8 cellular contexts compared by ENCODE assay signal in the genomic region with DNA sequence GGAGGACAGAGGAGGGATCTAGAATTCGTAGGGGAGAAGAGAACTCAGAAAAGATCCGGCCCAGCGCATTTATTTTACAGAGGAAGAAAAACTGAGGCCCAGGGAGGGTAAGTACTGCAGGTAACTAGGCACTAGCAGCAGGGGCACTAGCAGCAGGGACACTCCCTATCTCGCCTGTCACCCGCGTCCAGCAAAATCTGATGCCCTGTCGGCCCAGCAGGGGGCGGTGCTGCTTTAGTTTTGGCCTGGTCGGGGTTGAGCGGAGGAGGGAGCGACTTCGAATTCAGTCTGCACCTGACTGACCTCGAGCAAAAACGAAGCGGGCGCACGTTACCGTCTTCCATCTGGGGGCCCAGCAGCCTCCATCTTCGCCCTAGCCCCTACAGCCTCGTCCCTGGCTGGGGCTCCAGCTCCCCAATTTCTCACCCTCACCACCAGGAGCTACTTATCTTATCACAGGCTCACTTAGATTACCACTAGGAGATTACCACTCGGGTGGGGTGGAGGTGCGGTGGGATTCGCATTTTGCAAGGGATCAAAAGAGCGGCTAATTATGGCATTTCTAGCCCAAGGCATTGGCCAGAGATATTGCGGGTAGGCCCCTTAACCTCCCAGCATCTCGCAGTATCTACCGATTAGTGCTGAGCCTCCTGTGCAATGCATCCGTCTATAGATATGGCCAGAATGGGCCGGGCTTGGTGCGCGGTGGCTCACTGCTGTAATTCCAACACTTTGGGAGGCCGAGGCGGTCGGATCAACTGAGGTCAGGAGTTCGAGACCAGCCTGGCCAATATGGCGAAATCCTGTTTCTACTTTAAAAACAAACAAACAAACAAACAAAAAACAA. TPM values are rescaled to one million over a fixed set of nuclear protein-coding genes. Genes with fewer than 3 reads are reported as not detected.
A peak's percentile ranks its signal among the peaks of the same experiment; 100 is the strongest.
DNase-seq lines count a peak whose midpoint lies in the region; ATAC-seq, FAIRE-seq and TF ChIP-seq lines count a peak whose summit lies in the region.

No MANE protein-coding gene starts in this region.

- H3K27me3 ChIP-seq in BE2C (no peaks in the 10 kb centered on the region), HepG2 (ENCODE audit: control insufficient read depth in 1 of 2, insufficient read depth in 2 of 2, low read length in 2 of 2) (peaks cover 0 to 7% of the 10 kb centered on the region in 2 experiments; a peak in 3 of 5 replicates)

- POLR2A ChIA-PET in HepG2 (lab: Yijun Ruan, JAX): interaction anchor here (0.9 to 1.6 kb wide), 3 partner anchors 10 to 368 kb away, joined by 3 to 4 read pairs (median 3); partner anchors contain the start of gene KDM3A

- 42% methylated on average over 20 of the region's 36 CpGs for WGBS in HepG2 (ENCODE audit: low lambda C conversion rate)

- intact Hi-C loops in HepG2 (cut with micrococcal nuclease; ENCODE audit: unreplicated experiment): loop anchor here (5.0 kb wide), 1 partner anchor 46 kb away; no protein-coding TSS in a partner anchor

- no peak overlapping the region for H2AFZ ChIP-seq in HepG2 (ENCODE audit: low read length)

- no peaks in the 10 kb centered on the region for H4K20me1 ChIP-seq in HepG2 (ENCODE audit: insufficient read depth, low read length)

- no peak for TF ChIP-seq POLR2A in HepG2 (IDR thresholded peaks at IDR 0.05; ENCODE audit: insufficient read depth in 1 of 2, low read depth in 2 of 2, low read length in 2 of 2)

- H3K4me2 ChIP-seq in HepG2 (ENCODE audit: low read depth, low read length): peak overlapping the region; percentile 99

- ATAC-seq in GM19351 (IDR thresholded peaks at IDR 0.05; ENCODE audit: unreplicated experiment) (peak; percentile 92), HG03520 (IDR thresholded peaks at IDR 0.05; ENCODE audit: unreplicated experiment) (peak; percentile 97), HepG2 (peak; percentile 96)

- CTCF ChIA-PET in HepG2 (lab: Yijun Ruan, JAX; ENCODE audit: low intra/inter-chr PET ratio, low total read pairs): no interaction called here

- peak overlapping the region; percentile 48; the same call in 1 of the 2 replicates for H3K9ac ChIP-seq in HepG2 (ENCODE audit: insufficient read depth, low read depth, low read length)

- H3K79me2 ChIP-seq in HepG2 (ENCODE audit: insufficient read depth, low read length): no peaks in the 10 kb centered on the region

- FAIRE-seq in HepG2 (lab: Jason Lieb, UNC): peak; percentile 59

- H3K9me3 ChIP-seq in BE2C: no peaks in the 10 kb centered on the region
- no peaks in the 10 kb centered on the region for H3K9me3 ChIP-seq in HepG2 (ENCODE audit: low read length)

- in situ Hi-C loops in HepG2 (cut with HindIII; ENCODE audit: extremely low pct_ligation_motif_present, low pct_unique_long_range_greater_than_20kb): loop anchor here (25.0 kb wide), 1 partner anchor 129 kb away; the partner anchor contains the start of gene RGPD1

- H3K4me3 ChIP-seq in BE2C (ENCODE audit: low read depth, low read length): peak overlapping the region; percentile 44
- peak overlapping the region; percentile 67 to 81 (median 73) for H3K4me3 ChIP-seq in HepG2 (replicated peaks in 1 of 3; ENCODE audit: insufficient read depth in 1 of 3, low read depth in 2 of 3, low read length in 3 of 3)

- DNase-seq in BE2C (peak; percentile 73), NCI-H526 (lab: John Stamatoyannopoulos, UW) (peak; percentile 91 to 95), dermis blood vessel endothelial cell (peak; percentile 86), HepG2 (ENCODE audit: low spot score) (peak; percentile 87)
- peak; percentile 88 for DNase-seq in activated CD4-positive, alpha-beta T cell treated with anti-CD3 and anti-CD28 coated beads, Interleukin-2, amount 50 U/mL, for 1 hour
- peak; percentile 84 for DNase-seq in stimulated activated CD4-positive, alpha-beta T cell treated with anti-CD3 and anti-CD28 coated beads, Interleukin-2, amount 100 ng/mL, for 4 hours (ENCODE audit: low read depth)

- H3K36me3 ChIP-seq in BE2C (no peaks in the 10 kb centered on the region), HepG2 (replicated peaks in 1 of 2; ENCODE audit: control insufficient read depth in 1 of 2, insufficient read depth in 2 of 2, low read length in 2 of 2) (no peaks in the 10 kb centered on the region)

- TF ChIP-seq CTCF in BE2C (IDR thresholded peaks at IDR 0.05; ENCODE audit: low read depth, low read length): peak; percentile 63
- TF ChIP-seq CTCF in HepG2 (CRISPR knock-in tag; IDR thresholded peaks at IDR 0.05): peak; percentile 99

- H3K4me1 ChIP-seq in BE2C: no peaks in the 10 kb centered on the region
- H3K4me1 ChIP-seq in HepG2 (ENCODE audit: insufficient read depth, low read length): peaks cover 24% of the 10 kb centered on the region

- peak; percentile 99 for TF ChIP-seq RAD21 in HepG2 (CRISPR knock-in tag; IDR thresholded peaks at IDR 0.05)

- BruUV-seq in HepG2 (replicated peaks; lab: Mats Ljungman, UMichigan): no TSS peak

- H3K27ac ChIP-seq in HepG2 (ENCODE audit: extremely low read length, insufficient read depth, low read length): no peak overlapping the region

- no peak for TF ChIP-seq EP300 in HepG2 (IDR thresholded peaks at IDR 0.05; ENCODE audit: low read depth in 2 of 2, low read length in 2 of 2)
- no peak for TF ChIP-seq EP300 in HepG2 (CRISPR knock-in tag; IDR thresholded peaks at IDR 0.05; ENCODE audit: borderline replicate concordance)

TF ChIP-seq in HepG2, 621 proteins besides CTCF, POLR2A, EP300 and RAD21 (continues in another document):
- TF ChIP-seq ZKSCAN1 (IDR thresholded peaks at IDR 0.05; ENCODE audit: low read length): no peak
- TF ChIP-seq SATB2 (CRISPR knock-in tag; IDR thresholded peaks at IDR 0.05): no peak
- TF ChIP-seq SALL1 (CRISPR knock-in tag; IDR thresholded peaks at IDR 0.05): peak; percentile 74; the same call in 1 of the 2 replicates

RNA-seq across cellular contexts. Expression of gene CD8A, which starts 17.8 kb away (rescaled TPM):
- polyA plus RNA-seq in BE2C (2012; ENCODE audit: insufficient read depth, insufficient read length, low read depth): 0.51 TPM
- 0.05 TPM in 1 of 2 replicates, not detected in the other for total RNA-seq in dermis blood vessel endothelial cell
- total RNA-seq in HepG2 (2016; rRNA removed; fragmentation: Illumina TruSeq; extraction: Trizol): not detected in 2 replicates
- total RNA-seq in HepG2 (2016; cell fraction: cytosol; rRNA removed; fragmentation: Illumina TruSeq; extraction: Trizol; ENCODE audit: low read depth): not detected in 2 replicates
- 0.10 TPM in 1 of 2 replicates, not detected in the other for total RNA-seq in HepG2 (2016; cell fraction: insoluble cytoplasmic fraction; rRNA removed; fragmentation: Illumina TruSeq; extraction: Trizol)
- 0.06 TPM in 1 of 2 replicates, not detected in the other for total RNA-seq in HepG2 (2016; cell fraction: membrane; rRNA removed; fragmentation: Illumina TruSeq; extraction: Trizol)
- not detected in 2 replicates for total RNA-seq in HepG2 (2016; cell fraction: nucleus; rRNA removed; fragmentation: Illumina TruSeq; extraction: Trizol)
- polyA plus RNA-seq in HepG2 (2011; rRNA removed): 0.09 TPM in 2 replicates
- 0.05 and 0.09 TPM in 2 replicates for polyA plus RNA-seq in HepG2 (2011; cell fraction: cytosol; rRNA removed)
- polyA plus RNA-seq in HepG2 (2011; cell fraction: nucleus; rRNA removed): 0.09 and 0.13 TPM in 2 replicates
- 0.04 and 0.23 TPM in 2 replicates for polyA plus RNA-seq in HepG2 (2012)
- not detected in 2 replicates for polyA plus RNA-seq in HepG2 (2016; cell fraction: cytosol; fragmentation: Illumina TruSeq; extraction: Trizol; ENCODE audit: low read depth)
- polyA plus RNA-seq in HepG2 (2016; cell fraction: insoluble cytoplasmic fraction; fragmentation: Illumina TruSeq; extraction: Trizol; ENCODE audit: low read depth): 0.10 TPM in 1 of 2 replicates, not detected in the other
- polyA plus RNA-seq in HepG2 (2016; cell fraction: membrane; fragmentation: Illumina TruSeq; extraction: Trizol; ENCODE audit: low read depth): not detected in 2 replicates
- not detected in 2 replicates for polyA plus RNA-seq in HepG2 (2016; cell fraction: nucleus; fragmentation: Illumina TruSeq; extraction: Trizol; ENCODE audit: insufficient read depth, low read depth)
- polyA minus RNA-seq in HepG2 (2011; rRNA and poly(A)+ RNA removed; ENCODE audit: low replicate concordance): not detected in 2 replicates
- not detected in 2 replicates for polyA minus RNA-seq in HepG2 (2011; cell fraction: cytosol; rRNA and poly(A)+ RNA removed)
- polyA minus RNA-seq in HepG2 (2011; cell fraction: nucleus; rRNA and poly(A)+ RNA removed): not detected in 2 replicates

RNA-seq across cellular contexts. Expression of gene CD8B, which starts 53.1 kb away (rescaled TPM):
- not detected for polyA plus RNA-seq in BE2C (2012; ENCODE audit: insufficient read depth, insufficient read length, low read depth)
- not detected in 2 replicates for total RNA-seq in dermis blood vessel endothelial cell
- not detected in 2 replicates for total RNA-seq in HepG2 (2016; rRNA removed; fragmentation: Illumina TruSeq; extraction: Trizol)
- total RNA-seq in HepG2 (2016; cell fraction: cytosol; rRNA removed; fragmentation: Illumina TruSeq; extraction: Trizol; ENCODE audit: low read depth): not detected in 2 replicates
- not detected in 2 replicates for total RNA-seq in HepG2 (2016; cell fraction: insoluble cytoplasmic fraction; rRNA removed; fragmentation: Illumina TruSeq; extraction: Trizol)
- not detected in 2 replicates for total RNA-seq in HepG2 (2016; cell fraction: membrane; rRNA removed; fragmentation: Illumina TruSeq; extraction: Trizol)
- not detected in 2 replicates for total RNA-seq in HepG2 (2016; cell fraction: nucleus; rRNA removed; fragmentation: Illumina TruSeq; extraction: Trizol)
- polyA plus RNA-seq in HepG2 (2011; rRNA removed): 0.04 TPM in 1 of 2 replicates, not detected in the other
- 0.04 TPM in 1 of 2 replicates, not detected in the other for polyA plus RNA-seq in HepG2 (2011; cell fraction: cytosol; rRNA removed)
- not detected in 2 replicates for polyA plus RNA-seq in HepG2 (2011; cell fraction: nucleus; rRNA removed)
- 0.17 TPM in 1 of 2 replicates, not detected in the other for polyA plus RNA-seq in HepG2 (2012)
- polyA plus RNA-seq in HepG2 (2016; cell fraction: cytosol; fragmentation: Illumina TruSeq; extraction: Trizol; ENCODE audit: low read depth): not detected in 2 replicates
- polyA plus RNA-seq in HepG2 (2016; cell fraction: insoluble cytoplasmic fraction; fragmentation: Illumina TruSeq; extraction: Trizol; ENCODE audit: low read depth): not detected in 2 replicates
- polyA plus RNA-seq in HepG2 (2016; cell fraction: membrane; fragmentation: Illumina TruSeq; extraction: Trizol; ENCODE audit: low read depth): not detected in 2 replicates
- not detected in 2 replicates for polyA plus RNA-seq in HepG2 (2016; cell fraction: nucleus; fragmentation: Illumina TruSeq; extraction: Trizol; ENCODE audit: insufficient read depth, low read depth)
- not detected in 2 replicates for polyA minus RNA-seq in HepG2 (2011; rRNA and poly(A)+ RNA removed; ENCODE audit: low replicate concordance)
- polyA minus RNA-seq in HepG2 (2011; cell fraction: cytosol; rRNA and poly(A)+ RNA removed): not detected in 2 replicates
- not detected in 2 replicates for polyA minus RNA-seq in HepG2 (2011; cell fraction: nucleus; rRNA and poly(A)+ RNA removed)
